In genomic region chr5:115351356-115352195, GRCh38 we compare ENCODE assay signal across 18 cellular contexts. TPM values are rescaled to one million over a fixed set of nuclear protein-coding genes. Genes with fewer than 3 reads are reported as not detected.
A peak's percentile ranks its signal among the peaks of the same experiment; 100 is the strongest.
DNase-seq lines count a peak whose midpoint lies in the region; ATAC-seq, FAIRE-seq and TF ChIP-seq lines count a peak whose summit lies in the region.
"Had no signal": no experiment of that assay in that cellular context is flagged by ENCODE, and none has a peak within 500 bp of the region (broad histone marks: within the 10 kb centered on the region; RNA-seq: fewer than 3 reads in every experiment).

No MANE protein-coding gene starts in this region.

- H3K4me1 ChIP-seq in astrocyte (ENCODE audit: insufficient read depth, low read length) (peaks cover 20% of the 10 kb centered on the region), OCI-LY7 (ENCODE audit: insufficient read depth, low read length, poor library complexity, severe bottlenecking) (no peaks in the 10 kb centered on the region)

- no peaks in the 10 kb centered on the region for H3K9me2 ChIP-seq in OCI-LY7 (ENCODE audit: insufficient read depth, low read length)

- TF ChIP-seq CTCF in Calu3 (IDR thresholded peaks at IDR 0.05; ENCODE audit: unreplicated experiment) = no peak
- TF ChIP-seq CTCF in astrocyte (IDR thresholded peaks at IDR 0.05; ENCODE audit: insufficient read depth, low read depth, low read length) = no peak
- no peak for TF ChIP-seq CTCF in kidney epithelial cell (IDR thresholded peaks at IDR 0.05; ENCODE audit: insufficient read depth, low read length, poor library complexity, severe bottlenecking)
- TF ChIP-seq CTCF in OCI-LY7 (conservative IDR thresholded peaks at IDR 0.05; ENCODE audit: low read length) = no peak

- peak; percentile 63 for ATAC-seq in HG03025 (IDR thresholded peaks at IDR 0.05; ENCODE audit: low FRiP score, unreplicated experiment)
- ATAC-seq: natural killer cell treated with Interleukin-12 subunit alpha and Interleukin-12 subunit beta and Interleukin-15 and Interleukin-18, amount 100 ng/mL, for 72 hours; T-helper 17 cell had no signal

- BruUV-seq in Calu3 (replicated peaks; lab: Mats Ljungman, UMichigan) (no TSS peak), OCI-LY7 (replicated peaks; lab: Mats Ljungman, UMichigan) (no TSS peak)

- no peak for FAIRE-seq in astrocyte (lab: Jason Lieb, UNC)
- FAIRE-seq: keratinocyte had no signal

- no peak overlapping the region for H3K4me3 ChIP-seq in astrocyte (ENCODE audit: insufficient read depth, low read depth, low read length)
- H3K4me3 ChIP-seq in kidney epithelial cell (ENCODE audit: low read depth, low read length) = no peak overlapping the region
- H3K4me3 ChIP-seq in OCI-LY7 (ENCODE audit: low read depth, low read length, poor library complexity, severe bottlenecking) = no peak overlapping the region
- H3K4me3 ChIP-seq: skin epidermis had no signal

- no peak overlapping the region for H3K9ac ChIP-seq in astrocyte (ENCODE audit: low read length)

- no peaks in the 10 kb centered on the region for H3K27me3 Mint-ChIP-seq in Calu3 (ENCODE audit: unreplicated experiment)
- no peaks in the 10 kb centered on the region for H3K27me3 Mint-ChIP-seq in astrocyte (ENCODE audit: low read depth, unreplicated experiment)
- H3K27me3 Mint-ChIP-seq: type B pancreatic cell had no signal

- H3K9me3 ChIP-seq in astrocyte (ENCODE audit: insufficient read depth, low read depth, low read length) (no peaks in the 10 kb centered on the region), OCI-LY7 (ENCODE audit: low read length) (no peaks in the 10 kb centered on the region)

- H2AFZ ChIP-seq in astrocyte (ENCODE audit: low read depth, low read length) = no peak overlapping the region
- H2AFZ ChIP-seq in OCI-LY7 (ENCODE audit: low read length) = no peak overlapping the region

- H3K4me3 Mint-ChIP-seq in Calu3 (ENCODE audit: low read depth, unreplicated experiment) = no peak overlapping the region
- H3K4me3 Mint-ChIP-seq in astrocyte (ENCODE audit: unreplicated experiment) = no peak overlapping the region
- H3K4me3 Mint-ChIP-seq: activated naive CD8-positive, alpha-beta T cell treated with anti-CD3 and anti-CD28 coated beads, Interleukin-2, amount 10 ng/mL, durations not matched to agents 7 days and 5 days; CD4-positive, alpha-beta T cell; natural killer cell treated with Interleukin-12 subunit alpha and Interleukin-12 subunit beta and Interleukin-15 and Interleukin-18, amount 100 ng/mL, for 72 hours; T-helper 17 cell; type B pancreatic cell had no signal

- H3K27ac ChIP-seq in astrocyte (ENCODE audit: low read depth, low read length) (peak overlapping the region; percentile 6), OCI-LY7 (ENCODE audit: low read depth, low read length, poor library complexity, severe bottlenecking) (no peak overlapping the region)
- H3K27ac ChIP-seq: skin epidermis had no signal

- DNase-seq in Calu3 (no peak), astrocyte (ENCODE audit: low read depth) (peak; percentile 53), kidney epithelial cell (ENCODE audit: low read depth) (peak; percentile 28), NCI-H1694 (lab: John Stamatoyannopoulos, UW) (no peak), OCI-LY7 (ENCODE audit: low spot score) (no peak), DMS114 treated with DMSO at 0.1 percent for 48 hours (lab: John Stamatoyannopoulos, UW; ENCODE audit: unreplicated experiment) (no peak), activated gamma-delta T cell (lab: John Stamatoyannopoulos, UW) (no peak)
- DNase-seq: activated CD8-positive, alpha-beta memory T cell treated with anti-CD3 and anti-CD28 coated beads for 24 hours; activated naive CD8-positive, alpha-beta T cell treated with anti-CD3 and anti-CD28 coated beads, Interleukin-2, amount 10 ng/mL, durations not matched to agents 7 days and 5 days; CD4-positive, alpha-beta T cell; NCI-H1436; NK-92 treated with Interleukin-12 subunit alpha and Interleukin-12 subunit beta, amount 100 ng/mL, for 24 hours; T-helper 17 cell had no signal

- POLR2A ChIA-PET in OCI-LY7 (lab: Charles Lee) = interaction anchor here (0.7 to 1.2 kb wide), 2 partner anchors 30 to 98 kb away, joined by 3 read pairs; no protein-coding TSS in a partner anchor

- H3K79me2 ChIP-seq in astrocyte (ENCODE audit: insufficient read depth, low read length) (no peaks in the 10 kb centered on the region), OCI-LY7 (ENCODE audit: insufficient read depth, low read depth, low read length) (no peaks in the 10 kb centered on the region)

- H3K36me3 ChIP-seq in astrocyte (ENCODE audit: insufficient read depth, low read length) = no peaks in the 10 kb centered on the region
- no peaks in the 10 kb centered on the region for H3K36me3 ChIP-seq in kidney epithelial cell (ENCODE audit: control insufficient read depth, insufficient read depth, low read length)
- no peaks in the 10 kb centered on the region for H3K36me3 ChIP-seq in OCI-LY7 (ENCODE audit: insufficient read depth, low read length)

- no peaks in the 10 kb centered on the region for H3K36me3 Mint-ChIP-seq in Calu3 (ENCODE audit: insufficient read depth, unreplicated experiment)
- H3K36me3 Mint-ChIP-seq in astrocyte (ENCODE audit: low read depth, unreplicated experiment) = no peaks in the 10 kb centered on the region
- H3K36me3 Mint-ChIP-seq: activated naive CD8-positive, alpha-beta T cell treated with anti-CD3 and anti-CD28 coated beads, Interleukin-2, amount 10 ng/mL, durations not matched to agents 7 days and 5 days; natural killer cell treated with Interleukin-12 subunit alpha and Interleukin-12 subunit beta and Interleukin-15 and Interleukin-18, amount 100 ng/mL, for 72 hours; type B pancreatic cell had no signal

- CTCF ChIA-PET in Calu3 (lab: Charles Lee) = no interaction called here
- CTCF ChIA-PET in OCI-LY7 (lab: Charles Lee; ENCODE audit: unreplicated experiment) = no interaction called here

- H3K4me1 Mint-ChIP-seq in Calu3 (ENCODE audit: low read depth, unreplicated experiment) = peaks cover 60% of the 10 kb centered on the region
- peaks cover 38% of the 10 kb centered on the region for H3K4me1 Mint-ChIP-seq in astrocyte (ENCODE audit: low read depth, unreplicated experiment)
- H3K4me1 Mint-ChIP-seq: activated naive CD8-positive, alpha-beta T cell treated with anti-CD3 and anti-CD28 coated beads, Interleukin-2, amount 10 ng/mL, durations not matched to agents 7 days and 5 days had no signal

- H4K20me1 ChIP-seq in astrocyte (ENCODE audit: insufficient read depth, low read length) (no peaks in the 10 kb centered on the region), OCI-LY7 (ENCODE audit: insufficient read depth, low read length) (no peaks in the 10 kb centered on the region)

- intact Hi-C loops in Calu3 (cut with micrococcal nuclease; ENCODE audit: unreplicated experiment) (no loop called here), OCI-LY7 (cut with micrococcal nuclease; ENCODE audit: unreplicated experiment) (no loop called here)

- peak overlapping the region; percentile 38 for H3K27ac Mint-ChIP-seq in Calu3 (ENCODE audit: unreplicated experiment)
- H3K27ac Mint-ChIP-seq in astrocyte (ENCODE audit: unreplicated experiment) = peak overlapping the region; percentile 21
- H3K27ac Mint-ChIP-seq: activated naive CD8-positive, alpha-beta T cell treated with anti-CD3 and anti-CD28 coated beads, Interleukin-2, amount 10 ng/mL, durations not matched to agents 7 days and 5 days; CD4-positive, alpha-beta T cell; natural killer cell treated with Interleukin-12 subunit alpha and Interleukin-12 subunit beta and Interleukin-15 and Interleukin-18, amount 100 ng/mL, for 72 hours; T-helper 17 cell; type B pancreatic cell had no signal

- H3K4me2 ChIP-seq in astrocyte (ENCODE audit: low read length) = peak overlapping the region; percentile 13
- no peak overlapping the region for H3K4me2 ChIP-seq in OCI-LY7 (ENCODE audit: low read length)

- H3K9me3 Mint-ChIP-seq in Calu3 (ENCODE audit: low read depth, unreplicated experiment) = no peaks in the 10 kb centered on the region
- H3K9me3 Mint-ChIP-seq in astrocyte (ENCODE audit: unreplicated experiment) = no peaks in the 10 kb centered on the region
- H3K9me3 Mint-ChIP-seq: CD4-positive, alpha-beta T cell; natural killer cell treated with Interleukin-12 subunit alpha and Interleukin-12 subunit beta and Interleukin-15 and Interleukin-18, amount 100 ng/mL, for 72 hours; type B pancreatic cell had no signal

- no peaks in the 10 kb centered on the region for H3K27me3 ChIP-seq in astrocyte (ENCODE audit: insufficient read depth, low read length)
- H3K27me3 ChIP-seq in kidney epithelial cell (ENCODE audit: control insufficient read depth, insufficient read depth, low read length) = no peaks in the 10 kb centered on the region

RNA-seq across cellular contexts. Expression of gene CCDC112, which starts 55.1 kb away (rescaled TPM):
- total RNA-seq in Calu3 (2022) (11.2 and 11.3 TPM in 2 replicates), astrocyte (10.5 and 13.0 TPM in 2 replicates), kidney epithelial cell (20.6 and 22.2 TPM in 2 replicates), OCI-LY7 (2022) (9.7 and 13.0 TPM in 2 replicates)
- total RNA-seq in OCI-LY7 (2014; rRNA removed; shearing (Covaris generic)) = 15.8 and 32.8 TPM in 2 replicates

Comparison
In these comparisons a context has a peak if more than half of its experiments do, and no peak if none do; other contexts are left out.
1. DNase-seq: peak in astrocyte (single experiment) and kidney epithelial cell (single experiment); none in Calu3 (single experiment), NCI-H1694 (single experiment), OCI-LY7 (single experiment), DMS114 treated with DMSO at 0.1 percent for 48 hours (single experiment) and activated gamma-delta T cell (single experiment).